In genomic region chr2:24018241-24018640, GRCh38 we compare ENCODE assay signal across 22 cellular contexts. TPM values are rescaled to one million over a fixed set of nuclear protein-coding genes. Genes with fewer than 3 reads are reported as not detected.
"Had no signal": no experiment of that assay in that cellular context is flagged by ENCODE, and none has a peak within 500 bp of the region (broad histone marks: within the 10 kb centered on the region; RNA-seq: fewer than 3 reads in every experiment).

No MANE protein-coding gene starts in this region.

- H3K4me1 ChIP-seq: heart left ventricle, parathyroid adenoma, psoas muscle, right lobe of liver, transverse colon had no signal

- H3K79me2 ChIP-seq: parathyroid adenoma had no signal

- H2AFZ ChIP-seq: parathyroid adenoma had no signal

- DNase-seq: effector memory CD4-positive, alpha-beta T cell; heart left ventricle; hypothalamus; mammary epithelial cell; mucosa of descending colon; naive thymus-derived CD8-positive, alpha-beta T cell; occipital lobe; psoas muscle; retina; right lobe of liver; stimulated activated CD4-positive, alpha-beta T cell treated with anti-CD3 and anti-CD28 coated beads, Interleukin-2, amount 100 ng/mL, for 24 hours; stimulated activated CD4-positive, alpha-beta T cell treated with anti-CD3 and anti-CD28 coated beads, Interleukin-4, amount 100 ng/mL, for 4 hours; stimulated activated naive B cell treated with anti-CD40 and anti-IgM and Interleukin-4, amounts not matched to agents 10 μg/mL and 1 μg/mL and 100 μg/mL, for 72 hours; stimulated activated naive CD8-positive, alpha-beta T cell treated with anti-CD3 and anti-CD28 coated beads, Interleukin-15, amount 100 ng/mL, for 72 hours; transverse colon had no signal

- H3K27ac Mint-ChIP-seq: stimulated activated naive B cell treated with anti-CD40 and anti-IgM and Interleukin-4, amounts not matched to agents 10 μg/mL and 1 μg/mL and 100 μg/mL, for 72 hours; stimulated activated naive CD8-positive, alpha-beta T cell treated with anti-CD3 and anti-CD28 coated beads, Interleukin-15, amount 100 ng/mL, for 72 hours had no signal

- H3K4me3 ChIP-seq: heart left ventricle, mucosa of descending colon, psoas muscle, right lobe of liver, thoracic aorta, transverse colon had no signal

- H3K9me3 Mint-ChIP-seq: naive thymus-derived CD8-positive, alpha-beta T cell; neural crest cell; stimulated activated naive B cell treated with anti-CD40 and anti-IgM and Interleukin-4, amounts not matched to agents 10 μg/mL and 1 μg/mL and 100 μg/mL, for 72 hours; stimulated activated naive CD8-positive, alpha-beta T cell treated with anti-CD3 and anti-CD28 coated beads, Interleukin-15, amount 100 ng/mL, for 72 hours had no signal

- H3K27me3 Mint-ChIP-seq: stimulated activated naive B cell treated with anti-CD40 and anti-IgM and Interleukin-4, amounts not matched to agents 10 μg/mL and 1 μg/mL and 100 μg/mL, for 72 hours had no signal

- H3K36me3 ChIP-seq: right lobe of liver, transverse colon had no signal

- H3K4me1 Mint-ChIP-seq: neural crest cell; stimulated activated naive B cell treated with anti-CD40 and anti-IgM and Interleukin-4, amounts not matched to agents 10 μg/mL and 1 μg/mL and 100 μg/mL, for 72 hours; stimulated activated naive CD8-positive, alpha-beta T cell treated with anti-CD3 and anti-CD28 coated beads, Interleukin-15, amount 100 ng/mL, for 72 hours had no signal

- H3K9me3 ChIP-seq: heart left ventricle, mucosa of descending colon, psoas muscle, right lobe of liver, thoracic aorta, transverse colon had no signal

- ATAC-seq: esophagus mucosa; heart left ventricle; left lobe of liver; mucosa of descending colon; naive thymus-derived CD8-positive, alpha-beta T cell; psoas muscle; right lobe of liver; stimulated activated naive B cell treated with anti-CD40 and anti-IgM and Interleukin-4, amounts not matched to agents 10 μg/mL and 1 μg/mL and 100 μg/mL, for 72 hours; stimulated activated naive CD8-positive, alpha-beta T cell treated with anti-CD3 and anti-CD28 coated beads, Interleukin-15, amount 100 ng/mL, for 72 hours had no signal

- H3K9ac ChIP-seq: parathyroid adenoma had no signal

- H3K4me3 Mint-ChIP-seq: naive thymus-derived CD8-positive, alpha-beta T cell; neural crest cell; stimulated activated naive B cell treated with anti-CD40 and anti-IgM and Interleukin-4, amounts not matched to agents 10 μg/mL and 1 μg/mL and 100 μg/mL, for 72 hours; stimulated activated naive CD8-positive, alpha-beta T cell treated with anti-CD3 and anti-CD28 coated beads, Interleukin-15, amount 100 ng/mL, for 72 hours had no signal

- H3K27me3 ChIP-seq: heart left ventricle, right lobe of liver, transverse colon had no signal

- H3K27ac ChIP-seq: heart left ventricle, parathyroid adenoma, psoas muscle, right lobe of liver, thoracic aorta, transverse colon had no signal

RNA-seq across cellular contexts. Expression of gene MFSD2B, which starts 8.4 kb away (rescaled TPM):
- total RNA-seq: esophagus mucosa, glomerular endothelial cell, left lobe of liver, occipital lobe, subcutaneous adipose tissue had no signal
- polyA plus RNA-seq: mammary epithelial cell had no signal
